ENCODE assay signal across 11 cellular contexts in genomic region chr12:74903522-74903921, GRCh38.
DNase-seq lines count a peak whose midpoint lies in the region; ATAC-seq and TF ChIP-seq lines count a peak whose summit lies in the region.
"Had no signal": no experiment of that assay in that cellular context is flagged by ENCODE, and none has a peak within 500 bp of the region (broad histone marks: within the 10 kb centered on the region; RNA-seq: fewer than 3 reads in every experiment).

No MANE protein-coding gene starts in this region.

- H3K4me2 ChIP-seq in Loucy (ENCODE audit: low read depth, low read length, poor library complexity, severe bottlenecking) = no peak overlapping the region

- peak; percentile 81 for ATAC-seq in activated naive CD8-positive, alpha-beta T cell treated with anti-CD3 and anti-CD28 coated beads, Interleukin-2, amount 50 U/mL, for 24 hours
- no peak for ATAC-seq in GM19452 (IDR thresholded peaks at IDR 0.05; ENCODE audit: unreplicated experiment)
- ATAC-seq: psoas muscle had no signal

- H3K4me3 ChIP-seq in Loucy (ENCODE audit: low read length, poor library complexity, severe bottlenecking) (no peak overlapping the region), retinal pigment epithelial cell (ENCODE audit: low read length) (no peak overlapping the region)
- H3K4me3 ChIP-seq: psoas muscle, upper lobe of left lung had no signal

- H2AFZ ChIP-seq in Loucy (ENCODE audit: low read length) = no peak overlapping the region

- H3K9me3 Mint-ChIP-seq in activated naive CD8-positive, alpha-beta T cell treated with anti-CD3 and anti-CD28 coated beads, Interleukin-2, amount 50 U/mL, for 24 hours = no peaks in the 10 kb centered on the region
- no peaks in the 10 kb centered on the region for H3K9me3 Mint-ChIP-seq in activated naive CD8-positive, alpha-beta T cell treated with anti-CD3 and anti-CD28 coated beads for 36 hours
- no peaks in the 10 kb centered on the region for H3K9me3 Mint-ChIP-seq in activated T-helper 2 cell treated with anti-CD3 and anti-CD28 coated beads, Interferon-gamma antibody, Interleukin-2, Interleukin-4, amounts not matched to agents 10 μg/mL and 5 μg/mL and 100 μg/mL, durations not matched to agents 14 hours and 24 hours and 36 hours

- H4K20me1 ChIP-seq in Loucy (ENCODE audit: insufficient read depth, low read length, poor library complexity, severe bottlenecking) = no peaks in the 10 kb centered on the region

- intact Hi-C loops in activated T-helper 2 cell treated with anti-CD3 and anti-CD28 coated beads, Interferon-gamma antibody, Interleukin-2, Interleukin-4, amounts not matched to agents 10 μg/mL and 5 μg/mL and 100 μg/mL, durations not matched to agents 14 hours and 24 hours and 36 hours (cut with micrococcal nuclease) = no loop called here

- H3K36me3 ChIP-seq in Loucy (ENCODE audit: insufficient read depth, low read length) = no peaks in the 10 kb centered on the region
- H3K36me3 ChIP-seq: upper lobe of left lung had no signal

- no peak overlapping the region for H3K4me3 Mint-ChIP-seq in activated naive CD8-positive, alpha-beta T cell treated with anti-CD3 and anti-CD28 coated beads, Interleukin-2, amount 50 U/mL, for 24 hours
- no peak overlapping the region for H3K4me3 Mint-ChIP-seq in activated naive CD8-positive, alpha-beta T cell treated with anti-CD3 and anti-CD28 coated beads for 36 hours
- H3K4me3 Mint-ChIP-seq in activated T-helper 2 cell treated with anti-CD3 and anti-CD28 coated beads, Interferon-gamma antibody, Interleukin-2, Interleukin-4, amounts not matched to agents 10 μg/mL and 5 μg/mL and 100 μg/mL, durations not matched to agents 14 hours and 24 hours and 36 hours (ENCODE audit: low read depth) = no peak overlapping the region

- H3K36me3 Mint-ChIP-seq in activated naive CD8-positive, alpha-beta T cell treated with anti-CD3 and anti-CD28 coated beads, Interleukin-2, amount 50 U/mL, for 24 hours (ENCODE audit: low read depth) = no peaks in the 10 kb centered on the region
- H3K36me3 Mint-ChIP-seq in activated naive CD8-positive, alpha-beta T cell treated with anti-CD3 and anti-CD28 coated beads for 36 hours = peaks cover 1% of the 10 kb centered on the region
- no peaks in the 10 kb centered on the region for H3K36me3 Mint-ChIP-seq in activated T-helper 2 cell treated with anti-CD3 and anti-CD28 coated beads, Interferon-gamma antibody, Interleukin-2, Interleukin-4, amounts not matched to agents 10 μg/mL and 5 μg/mL and 100 μg/mL, durations not matched to agents 14 hours and 24 hours and 36 hours (ENCODE audit: low read depth)

- no peaks in the 10 kb centered on the region for H3K27me3 ChIP-seq in Loucy (ENCODE audit: insufficient read depth, low read length, poor library complexity, severe bottlenecking)
- H3K27me3 ChIP-seq: upper lobe of left lung had no signal

- no peaks in the 10 kb centered on the region for H3F3A ChIP-seq in Loucy (ENCODE audit: low read depth)

- no peak overlapping the region for H3K9ac ChIP-seq in Loucy (ENCODE audit: low read depth, low read length, poor library complexity, severe bottlenecking)

- no peak for DNase-seq in activated naive CD8-positive, alpha-beta T cell treated with anti-CD3 and anti-CD28 coated beads, Interleukin-2, amount 50 U/mL, for 24 hours
- no peak for DNase-seq in activated naive CD8-positive, alpha-beta T cell treated with anti-CD3 and anti-CD28 coated beads for 36 hours
- DNase-seq in cerebellar cortex (ENCODE audit: low spot score) = peak; percentile 5
- DNase-seq in retinal pigment epithelial cell (ENCODE audit: low read depth) = no peak
- no peak for DNase-seq in activated T-helper 2 cell treated with anti-CD3 and anti-CD28 coated beads, Interferon-gamma antibody, Interleukin-2, Interleukin-4, amounts not matched to agents 10 μg/mL and 5 μg/mL and 100 μg/mL, durations not matched to agents 14 hours and 24 hours and 36 hours (ENCODE audit: low spot score)
- no peak for DNase-seq in DMS79 treated with DMSO at 0.1 percent for 48 hours (lab: John Stamatoyannopoulos, UW)
- DNase-seq: psoas muscle, SW 1271, upper lobe of left lung had no signal

- H3K79me2 ChIP-seq in Loucy (ENCODE audit: insufficient read depth, low read length) = no peaks in the 10 kb centered on the region

- no peaks in the 10 kb centered on the region for H3K9me2 ChIP-seq in Loucy (replicated peaks; ENCODE audit: low read depth, low read length)

- no peaks in the 10 kb centered on the region for H3K9me3 ChIP-seq in Loucy (ENCODE audit: insufficient read depth, low read depth, low read length)
- H3K9me3 ChIP-seq: psoas muscle, upper lobe of left lung had no signal

- H3K27ac Mint-ChIP-seq in activated naive CD8-positive, alpha-beta T cell treated with anti-CD3 and anti-CD28 coated beads, Interleukin-2, amount 50 U/mL, for 24 hours = no peak overlapping the region
- H3K27ac Mint-ChIP-seq in activated naive CD8-positive, alpha-beta T cell treated with anti-CD3 and anti-CD28 coated beads for 36 hours = no peak overlapping the region
- H3K27ac Mint-ChIP-seq in activated T-helper 2 cell treated with anti-CD3 and anti-CD28 coated beads, Interferon-gamma antibody, Interleukin-2, Interleukin-4, amounts not matched to agents 10 μg/mL and 5 μg/mL and 100 μg/mL, durations not matched to agents 14 hours and 24 hours and 36 hours = no peak overlapping the region

- H3K4me1 ChIP-seq in Loucy (ENCODE audit: insufficient read depth, low read length, poor library complexity, severe bottlenecking) = no peaks in the 10 kb centered on the region
- H3K4me1 ChIP-seq: psoas muscle, upper lobe of left lung had no signal

- peaks cover 22% of the 10 kb centered on the region for H3K4me1 Mint-ChIP-seq in activated naive CD8-positive, alpha-beta T cell treated with anti-CD3 and anti-CD28 coated beads, Interleukin-2, amount 50 U/mL, for 24 hours
- H3K4me1 Mint-ChIP-seq in activated naive CD8-positive, alpha-beta T cell treated with anti-CD3 and anti-CD28 coated beads for 36 hours = peaks cover 19% of the 10 kb centered on the region
- peaks cover 4% of the 10 kb centered on the region for H3K4me1 Mint-ChIP-seq in activated T-helper 2 cell treated with anti-CD3 and anti-CD28 coated beads, Interferon-gamma antibody, Interleukin-2, Interleukin-4, amounts not matched to agents 10 μg/mL and 5 μg/mL and 100 μg/mL, durations not matched to agents 14 hours and 24 hours and 36 hours (ENCODE audit: low read depth)

- TF ChIP-seq CTCF in Loucy (conservative IDR thresholded peaks at IDR 0.05; ENCODE audit: low read length) = peak; percentile 65
- TF ChIP-seq CTCF in retinal pigment epithelial cell (conservative IDR thresholded peaks at IDR 0.05; ENCODE audit: low read depth, low read length) = peak; percentile 42

- H3K27me3 Mint-ChIP-seq in activated naive CD8-positive, alpha-beta T cell treated with anti-CD3 and anti-CD28 coated beads, Interleukin-2, amount 50 U/mL, for 24 hours = no peaks in the 10 kb centered on the region
- no peaks in the 10 kb centered on the region for H3K27me3 Mint-ChIP-seq in activated naive CD8-positive, alpha-beta T cell treated with anti-CD3 and anti-CD28 coated beads for 36 hours
- H3K27me3 Mint-ChIP-seq in activated T-helper 2 cell treated with anti-CD3 and anti-CD28 coated beads, Interferon-gamma antibody, Interleukin-2, Interleukin-4, amounts not matched to agents 10 μg/mL and 5 μg/mL and 100 μg/mL, durations not matched to agents 14 hours and 24 hours and 36 hours (ENCODE audit: low read depth) = no peaks in the 10 kb centered on the region
